10 cellular contexts compared by ENCODE assay signal in the genomic region with DNA sequence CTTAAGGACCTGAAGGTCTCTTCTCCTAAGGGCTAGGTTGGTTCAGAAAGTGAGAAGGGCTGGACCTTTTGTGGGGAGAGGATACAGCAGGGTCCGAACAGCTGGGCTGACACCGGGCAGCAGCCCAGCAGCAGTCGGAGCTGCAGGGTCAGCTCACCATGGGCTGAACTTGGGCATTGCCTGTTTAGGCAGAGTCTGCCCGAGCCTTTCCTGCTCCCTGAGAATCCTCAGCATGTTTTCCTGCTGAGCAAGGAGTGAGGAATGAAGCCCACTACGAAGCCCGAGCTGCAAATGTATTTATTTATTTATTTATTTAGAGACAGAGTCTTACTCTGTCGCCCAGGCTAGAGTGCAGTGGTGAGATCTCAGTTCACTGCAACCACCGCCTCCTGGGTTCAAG.
DNase-seq lines count a peak whose midpoint lies in the region; ATAC-seq and TF ChIP-seq lines count a peak whose summit lies in the region.
"Had no signal": no experiment of that assay in that cellular context is flagged by ENCODE, and none has a peak within 500 bp of the region (broad histone marks: within the 10 kb centered on the region; RNA-seq: fewer than 3 reads in every experiment).

No MANE protein-coding gene starts in this region.

- H3K36me3 Mint-ChIP-seq in activated CD4-positive, alpha-beta T cell treated with anti-CD3 and anti-CD28 coated beads, Interleukin-2, amount 10 ng/mL, durations not matched to agents 24 days and 14 days (ENCODE audit: low read depth), result peaks cover 41% of the 10 kb centered on the region
- H3K36me3 Mint-ChIP-seq in chondrocyte (ENCODE audit: low read depth), result no peaks in the 10 kb centered on the region

- no peak for TF ChIP-seq EP300 in transverse colon (IDR thresholded peaks at IDR 0.05; ENCODE audit: low read depth)

- peak overlapping the region; percentile 43 for H3K9ac ChIP-seq in muscle layer of colon (ENCODE audit: low read length)

- no peaks in the 10 kb centered on the region for H3K27me3 ChIP-seq in muscle layer of colon (ENCODE audit: control insufficient read depth in 1 of 2, insufficient read depth in 2 of 2, low read length in 2 of 2)
- H3K27me3 ChIP-seq in transverse colon, result no peaks in the 10 kb centered on the region

- H3K27ac Mint-ChIP-seq in activated CD4-positive, alpha-beta T cell treated with anti-CD3 and anti-CD28 coated beads, Interleukin-2, amount 10 ng/mL, durations not matched to agents 24 days and 14 days, result peak overlapping the region; percentile 10
- peak overlapping the region; percentile 94 for H3K27ac Mint-ChIP-seq in chondrocyte (ENCODE audit: unreplicated experiment)

- no peak overlapping the region for H3K4me3 Mint-ChIP-seq in activated CD4-positive, alpha-beta T cell treated with anti-CD3 and anti-CD28 coated beads, Interleukin-2, amount 10 ng/mL, durations not matched to agents 24 days and 14 days
- peak overlapping the region; percentile 33 for H3K4me3 Mint-ChIP-seq in chondrocyte (ENCODE audit: unreplicated experiment)

- H3K27ac ChIP-seq in muscle layer of colon (ENCODE audit: low read depth, low read length), result peak overlapping the region; percentile 1
- H3K27ac ChIP-seq in transverse colon, result peak overlapping the region; percentile 54 to 77 (median 70)

- H3K9me3 ChIP-seq in muscle layer of colon (ENCODE audit: low read length) (no peaks in the 10 kb centered on the region), transverse colon (no peaks in the 10 kb centered on the region)

- peaks cover 13% of the 10 kb centered on the region for H3K4me1 ChIP-seq in muscle layer of colon (ENCODE audit: insufficient read depth, low read length)
- peaks cover 6 to 29% (median 9%) of the 10 kb centered on the region in 4 donors for H3K4me1 ChIP-seq in transverse colon

- 67 to 68% methylated on average over 6 to 8 of the region's 8 CpGs for WGBS in transverse colon (ENCODE audit: low coverage in 1 of 2), 2 donors

- TF ChIP-seq POLR2A in transverse colon (IDR thresholded peaks at IDR 0.05), result no peak

- peaks cover 54% of the 10 kb centered on the region for H3K4me1 Mint-ChIP-seq in activated CD4-positive, alpha-beta T cell treated with anti-CD3 and anti-CD28 coated beads, Interleukin-2, amount 10 ng/mL, durations not matched to agents 24 days and 14 days
- peaks cover 39% of the 10 kb centered on the region for H3K4me1 Mint-ChIP-seq in chondrocyte (ENCODE audit: low read depth)

- intact Hi-C loops in activated CD4-positive, alpha-beta T cell treated with anti-CD3 and anti-CD28 coated beads, Interleukin-2, amount 10 ng/mL, durations not matched to agents 24 days and 14 days (cut with micrococcal nuclease), result no loop called here
- intact Hi-C loops in transverse colon (cut with DNase I; ENCODE audit: low total_unique reads), result no loop called here

- ATAC-seq in GM18873 (IDR thresholded peaks at IDR 0.05; ENCODE audit: low FRiP score, unreplicated experiment), result no peak
- ATAC-seq in HG03460 (IDR thresholded peaks at IDR 0.05; ENCODE audit: unreplicated experiment), result no peak

- in situ Hi-C loops in transverse colon (cut with MboI; ENCODE audit: low pct_ligation_motif_present in 1 of 4, low pct_unique_long_range_greater_than_20kb in 1 of 4, low sequenced_read_pairs in 3 of 4), result no loop called here

- H3K27me3 Mint-ChIP-seq in activated CD4-positive, alpha-beta T cell treated with anti-CD3 and anti-CD28 coated beads, Interleukin-2, amount 10 ng/mL, durations not matched to agents 24 days and 14 days, result no peaks in the 10 kb centered on the region
- H3K27me3 Mint-ChIP-seq in chondrocyte (ENCODE audit: low read depth), result no peaks in the 10 kb centered on the region

- H3K4me3 ChIP-seq in muscle layer of colon (ENCODE audit: low read depth in 1 of 2, low read length in 2 of 2) (peak overlapping the region in 1 of 2 donors; percentile 26), transverse colon (no peak overlapping the region)

- H3K36me3 ChIP-seq in muscle layer of colon (ENCODE audit: insufficient read depth, low read length) (no peaks in the 10 kb centered on the region), transverse colon (no peaks in the 10 kb centered on the region)

- TF ChIP-seq CTCF in chondrocyte (IDR thresholded peaks at IDR 0.05), result no peak
- TF ChIP-seq CTCF in transverse colon (IDR thresholded peaks at IDR 0.05), result no peak

- H3K9me3 Mint-ChIP-seq in activated CD4-positive, alpha-beta T cell treated with anti-CD3 and anti-CD28 coated beads, Interleukin-2, amount 10 ng/mL, durations not matched to agents 24 days and 14 days, result no peaks in the 10 kb centered on the region
- H3K9me3 Mint-ChIP-seq in chondrocyte (ENCODE audit: low read depth), result peaks cover 3% of the 10 kb centered on the region

- DNase-seq in activated CD4-positive, alpha-beta T cell treated with anti-CD3 and anti-CD28 coated beads, Interleukin-2, amount 10 ng/mL, durations not matched to agents 24 days and 14 days, result no peak
- no peak for DNase-seq in activated CD4-positive, alpha-beta T cell treated with anti-CD3 and anti-CD28 coated beads, Interleukin-2, amount 50 U/mL, for 48 hours
- DNase-seq in chondrocyte (ENCODE audit: low spot score) (no peak), transverse colon (no peak), NCI-H187 (lab: John Stamatoyannopoulos, UW) (no peak)
- DNase-seq: ACHN, NCI-H1694 treated with DMSO at 0.1 percent for 48 hours had no signal
